14 cellular contexts compared by ENCODE assay signal in genomic region chr6:68572975-68573374, GRCh38.
DNase-seq lines count a peak whose midpoint lies in the region; ATAC-seq and TF ChIP-seq lines count a peak whose summit lies in the region.
"Had no signal": no experiment of that assay in that cellular context is flagged by ENCODE, and none has a peak within 500 bp of the region (broad histone marks: within the 10 kb centered on the region; RNA-seq: fewer than 3 reads in every experiment).

No MANE protein-coding gene starts in this region.

- no peaks in the 10 kb centered on the region for H3K36me3 ChIP-seq in MM.1S (replicated peaks; ENCODE audit: insufficient read depth, low read length)
- H3K36me3 ChIP-seq in vagina = no peaks in the 10 kb centered on the region
- H3K36me3 ChIP-seq: brain microvascular endothelial cell, left ventricle myocardium inferior, SJSA1, uterus had no signal

- peak overlapping the region; percentile 36; the same call in 1 of the 2 replicates for H3K9ac ChIP-seq in MM.1S (ENCODE audit: low read length)

- H3K4me1 ChIP-seq in MM.1S (ENCODE audit: low read length) (peaks cover 29% of the 10 kb centered on the region), vagina (no peaks in the 10 kb centered on the region)
- H3K4me1 ChIP-seq: left ventricle myocardium inferior, SJSA1, uterus had no signal

- no peaks in the 10 kb centered on the region for H4K20me1 ChIP-seq in MM.1S (ENCODE audit: insufficient read depth, low read length)

- H3K27ac ChIP-seq in MM.1S (ENCODE audit: low read length) (peak overlapping the region; percentile 82), vagina (no peak overlapping the region)
- H3K27ac ChIP-seq: brain microvascular endothelial cell, left ventricle myocardium inferior, SJSA1, uterus had no signal

- peak; percentile 14 for ATAC-seq in GM18517 (IDR thresholded peaks at IDR 0.05; ENCODE audit: unreplicated experiment)
- ATAC-seq in GM21528 (IDR thresholded peaks at IDR 0.05; ENCODE audit: low FRiP score, unreplicated experiment) = peak; percentile 11
- ATAC-seq in HG03025 (IDR thresholded peaks at IDR 0.05; ENCODE audit: low FRiP score, unreplicated experiment) = peak; percentile 30
- no peak for ATAC-seq in stimulated activated naive CD8-positive, alpha-beta T cell treated with anti-CD3 and anti-CD28 coated beads, Interleukin-15, Interleukin-2, amounts not matched to agents 100 U/mL and 50 U/mL, for 24 hours

- DNase-seq in MM.1S (peak; percentile 85), NK-92 (lab: John Stamatoyannopoulos, UW; ENCODE audit: unreplicated experiment) (no peak), vagina (ENCODE audit: extremely low spot score in 2 of 2) (no peak), COLO829 (ENCODE audit: low spot score) (no peak)
- DNase-seq in stimulated activated naive CD8-positive, alpha-beta T cell treated with anti-CD3 and anti-CD28 coated beads, Interleukin-15, Interleukin-2, amounts not matched to agents 100 U/mL and 50 U/mL, for 24 hours = no peak
- DNase-seq: EL, GOT3, left ventricle myocardium inferior, uterus had no signal

- H3K4me3 ChIP-seq in MM.1S (ENCODE audit: low read length) (peak overlapping the region; percentile 67), vagina (no peak overlapping the region)
- H3K4me3 ChIP-seq: left ventricle myocardium inferior, SJSA1, uterus had no signal

- TF ChIP-seq CTCF in MM.1S (IDR thresholded peaks at IDR 0.05; ENCODE audit: low read length) (no peak), vagina (IDR thresholded peaks at IDR 0.05) (no peak)

- intact Hi-C loops in vagina (cut with DNase I) = no loop called here

- H3K79me2 ChIP-seq in MM.1S (ENCODE audit: low read length) = peaks cover 13% of the 10 kb centered on the region

- peak overlapping the region; percentile 83 for H2AFZ ChIP-seq in MM.1S (ENCODE audit: low read length)

- H3F3A ChIP-seq in MM.1S (ENCODE audit: insufficient read depth, low read length) = peaks cover 34% of the 10 kb centered on the region

- H3K27me3 ChIP-seq in MM.1S (replicated peaks; ENCODE audit: insufficient read depth, low read length) (no peaks in the 10 kb centered on the region), vagina (no peaks in the 10 kb centered on the region)
- H3K27me3 ChIP-seq: brain microvascular endothelial cell, SJSA1, uterus had no signal

- H3K9me2 ChIP-seq in MM.1S (replicated peaks; ENCODE audit: insufficient read depth, low read length) = no peaks in the 10 kb centered on the region

- H3K4me2 ChIP-seq in MM.1S (ENCODE audit: low read depth, low read length) = peak overlapping the region; percentile 99

- TF ChIP-seq POLR2A in vagina (IDR thresholded peaks at IDR 0.05) = no peak

- H3K9me3 ChIP-seq in MM.1S (replicated peaks; ENCODE audit: insufficient read depth, low read length) (no peaks in the 10 kb centered on the region), vagina (no peaks in the 10 kb centered on the region)
- H3K9me3 ChIP-seq: SJSA1 had no signal
